8 cellular contexts compared by ENCODE assay signal in genomic region chr4:41935652-41936021, GRCh38. TPM values are rescaled to one million over a fixed set of nuclear protein-coding genes. Genes with fewer than 3 reads are reported as not detected.
DNase-seq lines count a peak whose midpoint lies in the region; ATAC-seq and TF ChIP-seq lines count a peak whose summit lies in the region.

No MANE protein-coding gene starts in this region.

- peaks cover 46% of the 10 kb centered on the region for H4K20me1 ChIP-seq in Loucy (ENCODE audit: insufficient read depth, low read length, poor library complexity, severe bottlenecking)

- in situ Hi-C loops in ACHN (cut with HindIII; ENCODE audit: low pct_ligation_motif_present, low pct_unique_long_range_greater_than_20kb, low sequenced_read_pairs), result no loop called here

- peak overlapping the region; percentile 95 for H3K4me2 ChIP-seq in Loucy (ENCODE audit: low read depth, low read length, poor library complexity, severe bottlenecking)

- H3K9me3 Mint-ChIP-seq in Caco-2 (ENCODE audit: unreplicated experiment), result no peaks in the 10 kb centered on the region

- CTCF ChIA-PET in Caco-2 (lab: Charles Lee), result no interaction called here

- H3K9me3 ChIP-seq in Caco-2, result no peaks in the 10 kb centered on the region
- H3K9me3 ChIP-seq in Loucy (ENCODE audit: insufficient read depth, low read depth, low read length), result no peaks in the 10 kb centered on the region

- peak overlapping the region; percentile 88; the same call in 1 of the 2 replicates for H2AFZ ChIP-seq in Loucy (ENCODE audit: low read length)

- BruUV-seq in Caco-2 (replicated peaks; lab: Mats Ljungman, UMichigan), result no TSS peak

- peak overlapping the region; percentile 86 for H3K9ac ChIP-seq in Loucy (ENCODE audit: low read depth, low read length, poor library complexity, severe bottlenecking)

- H3F3A ChIP-seq in Loucy (ENCODE audit: low read depth), result no peaks in the 10 kb centered on the region

- H3K9me2 ChIP-seq in Loucy (replicated peaks; ENCODE audit: low read depth, low read length), result no peaks in the 10 kb centered on the region

- peaks cover 47% of the 10 kb centered on the region for H3K36me3 Mint-ChIP-seq in Caco-2 (ENCODE audit: insufficient read depth, unreplicated experiment)

- peaks cover 53% of the 10 kb centered on the region for H3K79me2 ChIP-seq in Loucy (ENCODE audit: insufficient read depth, low read length)

- intact Hi-C loops in Caco-2 (cut with micrococcal nuclease; ENCODE audit: unreplicated experiment), result no loop called here

- POLR2A ChIA-PET in Caco-2 (lab: Charles Lee), result interaction anchor here (0.5 kb wide), 1 partner anchor 695 kb away, joined by 3 read pairs; no protein-coding TSS in a partner anchor

- H3K4me3 Mint-ChIP-seq in Caco-2 (ENCODE audit: unreplicated experiment), result peak overlapping the region; percentile 99

- H3K4me1 Mint-ChIP-seq in Caco-2 (ENCODE audit: low read depth, unreplicated experiment), result peaks cover 14% of the 10 kb centered on the region

- ATAC-seq in GM21515 (IDR thresholded peaks at IDR 0.05; ENCODE audit: unreplicated experiment) (peak; percentile 14), GM18861 (IDR thresholded peaks at IDR 0.05; ENCODE audit: unreplicated experiment) (no peak)

- H3K4me3 ChIP-seq in Caco-2 (ENCODE audit: low read depth, low read length) (peak overlapping the region; percentile 96), Loucy (ENCODE audit: low read length, poor library complexity, severe bottlenecking) (peak overlapping the region; percentile 84)

- no peaks in the 10 kb centered on the region for H3K27me3 ChIP-seq in Caco-2 (replicated peaks; ENCODE audit: control insufficient read depth, insufficient read depth, low read length)
- H3K27me3 ChIP-seq in Loucy (ENCODE audit: insufficient read depth, low read length, poor library complexity, severe bottlenecking), result no peaks in the 10 kb centered on the region

- peak overlapping the region; percentile 96 for H3K27ac Mint-ChIP-seq in Caco-2 (ENCODE audit: unreplicated experiment)

- H3K36me3 ChIP-seq in Caco-2 (ENCODE audit: control insufficient read depth, insufficient read depth, low read length), result no peaks in the 10 kb centered on the region
- peaks cover 8% of the 10 kb centered on the region; the same call in 1 of the 2 replicates for H3K36me3 ChIP-seq in Loucy (ENCODE audit: insufficient read depth, low read length)

- DNase-seq in Caco-2 (no peak), amniotic epithelial cell (ENCODE audit: low read depth) (peak; percentile 45), iris pigment epithelial cell (ENCODE audit: low read depth) (peak; percentile 32), ACHN (no peak)
- DNase-seq in stimulated activated CD4-positive, alpha-beta T cell treated with anti-CD3 and anti-CD28 coated beads, Interleukin-4, amount 100 ng/mL, for 4 hours, result peak; percentile 14 to 47

- TF ChIP-seq CTCF in Caco-2 (IDR thresholded peaks at IDR 0.05; ENCODE audit: insufficient read depth in 1 of 2, low read depth in 1 of 2, low read length in 1 of 2, severe bottlenecking in 1 of 2, unreplicated experiment in 1 of 2), result no peak
- no peak for TF ChIP-seq CTCF in Loucy (conservative IDR thresholded peaks at IDR 0.05; ENCODE audit: low read length)

- H3K4me1 ChIP-seq in Caco-2 (peaks cover 9% of the 10 kb centered on the region), Loucy (ENCODE audit: insufficient read depth, low read length, poor library complexity, severe bottlenecking) (peaks cover 15% of the 10 kb centered on the region)

- no peaks in the 10 kb centered on the region for H3K27me3 Mint-ChIP-seq in Caco-2 (ENCODE audit: insufficient read depth, unreplicated experiment)

RNA-seq across cellular contexts. Expression of gene TMEM33, which starts 0.4 kb away (rescaled TPM):
- 66.2 and 78.0 TPM in 2 replicates for total RNA-seq in Caco-2 (2022)

RNA-seq across cellular contexts. Expression of gene DCAF4L1, which starts 45.9 kb away (rescaled TPM):
- total RNA-seq in Caco-2 (2022), result 0.23 and 0.36 TPM in 2 replicates

RNA-seq across cellular contexts. Expression of gene SLC30A9, which starts 54.7 kb away (rescaled TPM):
- total RNA-seq in Caco-2 (2022), result 54.7 and 57.1 TPM in 2 replicates

Comparison
In these comparisons a context has a peak if more than half of its experiments do, and no peak if none do; other contexts are left out.
1. DNase-seq: peak in amniotic epithelial cell (single experiment), iris pigment epithelial cell (single experiment) and stimulated activated CD4-positive, alpha-beta T cell treated with anti-CD3 and anti-CD28 coated beads, Interleukin-4, amount 100 ng/mL, for 4 hours (2 of 2); none in Caco-2 (0 of 2) and ACHN (single experiment).